30 cellular contexts compared by ENCODE assay signal in the genomic region with DNA sequence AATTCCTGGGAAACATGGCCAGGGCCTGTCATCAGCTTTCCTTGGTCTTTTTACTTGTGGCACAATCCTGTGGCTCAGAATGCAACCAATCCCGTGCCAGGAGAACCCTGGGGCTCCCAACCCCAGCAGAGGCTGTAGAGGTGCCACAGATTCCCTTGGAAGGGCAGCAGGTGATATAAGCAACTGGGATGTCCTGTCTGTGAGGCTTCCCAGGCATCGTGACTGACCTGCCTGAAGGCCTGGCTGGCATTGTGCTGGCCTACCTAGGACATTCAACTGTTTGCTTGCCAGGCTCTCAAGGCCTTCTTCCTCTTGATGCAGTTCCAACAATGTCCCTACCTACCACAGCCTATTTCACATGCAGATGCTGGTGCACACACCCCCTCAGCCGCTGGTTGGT.
"Had no signal": no experiment of that assay in that cellular context is flagged by ENCODE, and none has a peak within 500 bp of the region (broad histone marks: within the 10 kb centered on the region; RNA-seq: fewer than 3 reads in every experiment).

No MANE protein-coding gene starts in this region.

- H3K36me3 Mint-ChIP-seq: natural killer cell treated with Interleukin-12 subunit alpha and Interleukin-12 subunit beta and Interleukin-15 and Interleukin-18, amount 100 ng/mL, for 72 hours had no signal

- DNase-seq: naive B cell; naive thymus-derived CD8-positive, alpha-beta T cell; nucleus accumbens; ovary; posterior cingulate gyrus; psoas muscle; right cardiac atrium; right lobe of liver; sigmoid colon; small intestine; stimulated activated CD4-positive, alpha-beta T cell treated with anti-CD3 and anti-CD28 coated beads, Interleukin-15, amount 100 ng/mL, for 24 hours; stimulated activated CD4-positive, alpha-beta T cell treated with anti-CD3 and anti-CD28 coated beads, Interleukin-2, amount 100 ng/mL, for 24 hours; stimulated activated CD4-positive, alpha-beta T cell treated with anti-CD3 and anti-CD28 coated beads, Interleukin-2, amount 100 ng/mL, for 48 hours; stimulated activated CD4-positive, alpha-beta T cell treated with anti-CD3 and anti-CD28 coated beads, Interleukin-4, amount 100 ng/mL, for 24 hours; stimulated activated naive B cell treated with anti-CD40 and anti-IgM and Interleukin-4, amounts not matched to agents 10 μg/mL and 1 μg/mL and 100 μg/mL, for 72 hours; stimulated activated naive CD4-positive, alpha-beta T cell treated with Interleukin-2 at 50 U/mL for 16 hours; stomach; thyroid gland; upper lobe of right lung; uterus had no signal

- H2AFZ ChIP-seq: neural progenitor cell, parathyroid adenoma had no signal

- H3K4me2 ChIP-seq: neural progenitor cell had no signal

- H3K9me3 Mint-ChIP-seq: naive B cell; naive thymus-derived CD8-positive, alpha-beta T cell; natural killer cell treated with Interleukin-12 subunit alpha and Interleukin-12 subunit beta and Interleukin-15 and Interleukin-18, amount 100 ng/mL, for 72 hours; neural progenitor cell; stimulated activated effector memory CD8-positive, alpha-beta T cell treated with anti-CD3 and anti-CD28 coated beads, Interleukin-12 subunit alpha, Interleukin-12 subunit beta, amount 100 ng/mL, for 72 hours; stimulated activated naive B cell treated with anti-CD40 and anti-IgM and Interleukin-4, amounts not matched to agents 10 μg/mL and 1 μg/mL and 100 μg/mL, for 72 hours; stimulated activated naive CD8-positive, alpha-beta T cell treated with anti-CD3 and anti-CD28 coated beads, Interleukin-15, Interleukin-2, amounts not matched to agents 100 ng/mL and 50 ng/mL, for 24 hours; type B pancreatic cell had no signal

- H3K27ac ChIP-seq: neural progenitor cell, neutrophil, ovary, parathyroid adenoma, psoas muscle, right lobe of liver, sigmoid colon, stomach, thoracic aorta, thyroid gland, tibial nerve, upper lobe of right lung, uterus had no signal

- H3K9ac ChIP-seq: neural progenitor cell, parathyroid adenoma had no signal

- H3K79me2 ChIP-seq: parathyroid adenoma had no signal

- H3K4me1 Mint-ChIP-seq: naive B cell; naive thymus-derived CD8-positive, alpha-beta T cell; neural progenitor cell; stimulated activated effector memory CD8-positive, alpha-beta T cell treated with anti-CD3 and anti-CD28 coated beads, Interleukin-12 subunit alpha, Interleukin-12 subunit beta, amount 100 ng/mL, for 72 hours; stimulated activated naive B cell treated with anti-CD40 and anti-IgM and Interleukin-4, amounts not matched to agents 10 μg/mL and 1 μg/mL and 100 μg/mL, for 72 hours had no signal

- H3K4me1 ChIP-seq: neural progenitor cell, parathyroid adenoma, right lobe of liver, thyroid gland, tibial nerve, upper lobe of right lung, uterus had no signal

- H3K27me3 ChIP-seq: neural progenitor cell, neutrophil, ovary, right lobe of liver, sigmoid colon, stomach, thyroid gland, tibial nerve, upper lobe of right lung, uterus had no signal

- ATAC-seq: naive thymus-derived CD8-positive, alpha-beta T cell; natural killer cell treated with Interleukin-12 subunit alpha and Interleukin-12 subunit beta and Interleukin-15 and Interleukin-18, amount 100 ng/mL, for 72 hours; psoas muscle; right cardiac atrium; stimulated activated effector memory CD8-positive, alpha-beta T cell treated with anti-CD3 and anti-CD28 coated beads, Interleukin-12 subunit alpha, Interleukin-12 subunit beta, amount 100 ng/mL, for 72 hours; stimulated activated naive B cell treated with anti-CD40 and anti-IgM and Interleukin-4, amounts not matched to agents 10 μg/mL and 1 μg/mL and 100 μg/mL, for 72 hours; upper lobe of right lung had no signal

- H3K27me3 Mint-ChIP-seq: naive B cell; naive thymus-derived CD8-positive, alpha-beta T cell; natural killer cell treated with Interleukin-12 subunit alpha and Interleukin-12 subunit beta and Interleukin-15 and Interleukin-18, amount 100 ng/mL, for 72 hours; progenitor cell of endocrine pancreas; stimulated activated naive B cell treated with anti-CD40 and anti-IgM and Interleukin-4, amounts not matched to agents 10 μg/mL and 1 μg/mL and 100 μg/mL, for 72 hours; stimulated activated naive CD8-positive, alpha-beta T cell treated with anti-CD3 and anti-CD28 coated beads, Interleukin-15, Interleukin-2, amounts not matched to agents 100 ng/mL and 50 ng/mL, for 24 hours; type B pancreatic cell had no signal

- H3K4me3 Mint-ChIP-seq: naive B cell; naive thymus-derived CD8-positive, alpha-beta T cell; natural killer cell treated with Interleukin-12 subunit alpha and Interleukin-12 subunit beta and Interleukin-15 and Interleukin-18, amount 100 ng/mL, for 72 hours; neural progenitor cell; stimulated activated effector memory CD8-positive, alpha-beta T cell treated with anti-CD3 and anti-CD28 coated beads, Interleukin-12 subunit alpha, Interleukin-12 subunit beta, amount 100 ng/mL, for 72 hours; stimulated activated naive B cell treated with anti-CD40 and anti-IgM and Interleukin-4, amounts not matched to agents 10 μg/mL and 1 μg/mL and 100 μg/mL, for 72 hours; stimulated activated naive CD8-positive, alpha-beta T cell treated with anti-CD3 and anti-CD28 coated beads, Interleukin-15, Interleukin-2, amounts not matched to agents 100 ng/mL and 50 ng/mL, for 24 hours; type B pancreatic cell had no signal

- H3K27ac Mint-ChIP-seq: naive thymus-derived CD8-positive, alpha-beta T cell; natural killer cell treated with Interleukin-12 subunit alpha and Interleukin-12 subunit beta and Interleukin-15 and Interleukin-18, amount 100 ng/mL, for 72 hours; neural progenitor cell; progenitor cell of endocrine pancreas; stimulated activated effector memory CD8-positive, alpha-beta T cell treated with anti-CD3 and anti-CD28 coated beads, Interleukin-12 subunit alpha, Interleukin-12 subunit beta, amount 100 ng/mL, for 72 hours; stimulated activated naive B cell treated with anti-CD40 and anti-IgM and Interleukin-4, amounts not matched to agents 10 μg/mL and 1 μg/mL and 100 μg/mL, for 72 hours; stimulated activated naive CD8-positive, alpha-beta T cell treated with anti-CD3 and anti-CD28 coated beads, Interleukin-15, Interleukin-2, amounts not matched to agents 100 ng/mL and 50 ng/mL, for 24 hours; type B pancreatic cell had no signal

- H3K9me3 ChIP-seq: neutrophil, ovary, psoas muscle, right lobe of liver, sigmoid colon, stomach, thoracic aorta, thyroid gland, tibial nerve, upper lobe of right lung, uterus had no signal

- H3K4me3 ChIP-seq: neural progenitor cell, ovary, psoas muscle, right lobe of liver, sigmoid colon, stomach, thoracic aorta, thyroid gland, tibial nerve, upper lobe of right lung, uterus had no signal

- H3K36me3 ChIP-seq: neural progenitor cell, neutrophil, ovary, right lobe of liver, sigmoid colon, thoracic aorta, thyroid gland, upper lobe of right lung, uterus had no signal
